ENCODE assay signal across 9 cellular contexts in the genomic region with DNA sequence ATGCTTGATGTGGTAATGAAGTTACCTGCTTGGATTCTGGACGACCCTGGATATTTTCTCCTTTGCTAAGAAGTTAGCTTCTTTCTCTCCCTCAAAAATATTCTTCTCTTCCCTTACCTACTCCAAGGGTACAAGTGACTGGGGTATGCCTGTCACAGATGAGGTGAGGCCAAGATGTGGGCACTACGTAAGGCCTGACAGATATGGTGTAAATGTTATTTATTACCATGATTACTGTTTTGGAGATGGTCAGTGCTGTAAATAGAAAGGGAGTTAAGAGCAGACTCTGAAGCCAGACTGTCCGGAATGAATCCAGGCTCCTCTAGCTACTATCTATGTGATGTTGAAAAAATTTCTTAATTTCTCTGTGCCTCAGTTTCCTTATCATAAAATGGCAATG. TPM values are rescaled to one million over a fixed set of nuclear protein-coding genes. Genes with fewer than 3 reads are reported as not detected.
DNase-seq lines count a peak whose midpoint lies in the region; ATAC-seq and TF ChIP-seq lines count a peak whose summit lies in the region.
"Had no signal": no experiment of that assay in that cellular context is flagged by ENCODE, and none has a peak within 500 bp of the region (broad histone marks: within the 10 kb centered on the region; RNA-seq: fewer than 3 reads in every experiment).

No MANE protein-coding gene starts in this region.

- WGBS in heart left ventricle, 4 donors, result 57 to 64% (median 61%) methylated on average over 3 of the region's 3 CpGs

- H3K27ac ChIP-seq in heart left ventricle, result peak overlapping the region in 2 of 12 donors; percentile 58 to 87
- peak overlapping the region; percentile 94 for H3K27ac ChIP-seq in VCaP
- no peak overlapping the region for H3K27ac ChIP-seq in iPS-18a (ENCODE audit: low read length)
- H3K27ac ChIP-seq in upper lobe of right lung, result no peak overlapping the region

- peaks cover 0 to 23% (median 8%) of the 10 kb centered on the region in 12 donors for H3K4me1 ChIP-seq in heart left ventricle
- peaks cover 27% of the 10 kb centered on the region for H3K4me1 ChIP-seq in iPS-18a (ENCODE audit: control insufficient read depth, low read depth, low read length)
- H3K4me1 ChIP-seq in upper lobe of right lung, result peaks cover 4% of the 10 kb centered on the region

- no peaks in the 10 kb centered on the region for H3K36me3 ChIP-seq in heart left ventricle
- no peaks in the 10 kb centered on the region for H3K36me3 ChIP-seq in iPS-18a (ENCODE audit: control insufficient read depth, low read depth, low read length)
- H3K36me3 ChIP-seq in upper lobe of right lung, result no peaks in the 10 kb centered on the region

- H3K9me3 ChIP-seq in heart left ventricle (no peaks in the 10 kb centered on the region), iPS-18a (ENCODE audit: control insufficient read depth, low read depth, low read length) (no peaks in the 10 kb centered on the region), upper lobe of right lung (no peaks in the 10 kb centered on the region)

- TF ChIP-seq POLR2A in heart left ventricle (IDR thresholded peaks at IDR 0.05), result no peak

- no peak for TF ChIP-seq CTCF in heart left ventricle (IDR thresholded peaks at IDR 0.05)
- no peak for TF ChIP-seq CTCF in VCaP (conservative IDR thresholded peaks at IDR 0.05)
- TF ChIP-seq CTCF in upper lobe of right lung (IDR thresholded peaks at IDR 0.05), result no peak

- peak in 1 of 4 donors; percentile 5 for ATAC-seq in heart left ventricle
- ATAC-seq in left cardiac atrium, result no peak
- ATAC-seq in upper lobe of right lung, result no peak
- no peak for ATAC-seq in GM18520 (IDR thresholded peaks at IDR 0.05; ENCODE audit: unreplicated experiment)

- DNase-seq in heart left ventricle (no peak), left cardiac atrium (no peak), upper lobe of right lung (no peak), NCI-H446 (lab: John Stamatoyannopoulos, UW) (no peak), NCI-H1694 treated with DMSO at 0.1 percent for 48 hours (lab: John Stamatoyannopoulos, UW) (no peak)
- DNase-seq: activated gamma-delta T cell had no signal

- intact Hi-C loops in heart left ventricle (cut with DNase I) (loop anchor here in 3 of 10 donors (5.0 to 10.0 kb wide), 2 partner anchors 157 to 219 kb away; no protein-coding TSS in a partner anchor), left cardiac atrium (cut with DNase I) (loop anchor here in 1 of 2 donors (10.0 kb wide), 2 partner anchors 229 to 329 kb away; a partner anchor contains a TSS), upper lobe of right lung (cut with DNase I) (no loop called here)

- H3K9ac ChIP-seq in iPS-18a (ENCODE audit: low read length), result peak overlapping the region; percentile 85

- H3K4me3 ChIP-seq in heart left ventricle (peak overlapping the region in 7 of 12 donors; percentile 36 to 96 (median 89)), iPS-18a (ENCODE audit: low read length) (peak overlapping the region; percentile 98), upper lobe of right lung (peak overlapping the region; percentile 84)

- H3K27me3 ChIP-seq in heart left ventricle (no peaks in the 10 kb centered on the region), iPS-18a (ENCODE audit: control insufficient read depth, insufficient read depth, low read length) (no peaks in the 10 kb centered on the region), upper lobe of right lung (no peaks in the 10 kb centered on the region)

RNA-seq across cellular contexts. Expression of a gene that starts 1.1 kb away (rescaled TPM):
- 1 to 10 TPM; 3.1 to 8.5 (median 6.0) TPM for total RNA-seq in heart left ventricle
- 1 to 10 TPM in 1 of 2 donors, under 1 TPM in 1; 0.99 to 2.6 TPM for polyA plus RNA-seq in heart left ventricle
- total RNA-seq in left cardiac atrium, result 1 to 10 TPM; 3.3 to 3.6 TPM
- 14.2 TPM for total RNA-seq in upper lobe of right lung
